13 cellular contexts compared by ENCODE assay signal in genomic region chr16:66844009-66844341, GRCh38. TPM values are rescaled to one million over a fixed set of nuclear protein-coding genes. Genes with fewer than 3 reads are reported as not detected.
DNase-seq lines count a peak whose midpoint lies in the region; ATAC-seq, FAIRE-seq and TF ChIP-seq lines count a peak whose summit lies in the region.
"Had no signal": no experiment of that assay in that cellular context is flagged by ENCODE, and none has a peak within 500 bp of the region (broad histone marks: within the 10 kb centered on the region; RNA-seq: fewer than 3 reads in every experiment).

No MANE protein-coding gene starts in this region.

- H3K27me3 Mint-ChIP-seq in activated naive CD4-positive, alpha-beta T cell treated with anti-CD3 and anti-CD28 coated beads, Interleukin-2, amount 50 U/mL, for 24 hours, result peaks cover 28% of the 10 kb centered on the region
- H3K27me3 Mint-ChIP-seq in naive thymus-derived CD4-positive, alpha-beta T cell, result peaks cover 35 to 56% (median 38%) of the 10 kb centered on the region in 5 donors
- H3K27me3 Mint-ChIP-seq in HFFc6 (ENCODE audit: insufficient read depth), result peaks cover 70% of the 10 kb centered on the region

- TF ChIP-seq POLR2A in tibial nerve (IDR thresholded peaks at IDR 0.05), result no peak

- FAIRE-seq in D721Med (lab: Jason Lieb, UNC), result no peak

- TF ChIP-seq CTCF in colonic mucosa (IDR thresholded peaks at IDR 0.05), result no peak
- no peak for TF ChIP-seq CTCF in tibial nerve (IDR thresholded peaks at IDR 0.05)
- no peak for TF ChIP-seq CTCF in HFFc6 (IDR thresholded peaks at IDR 0.05)
- no peak for TF ChIP-seq CTCF in D721Med (IDR thresholded peaks at IDR 0.05; ENCODE audit: insufficient read depth, missing control alignments)

- no peak overlapping the region for H3K27ac ChIP-seq in colonic mucosa
- no peak overlapping the region for H3K27ac ChIP-seq in naive thymus-derived CD4-positive, alpha-beta T cell (ENCODE audit: low read depth, low read length)
- H3K27ac ChIP-seq in tibial nerve, result no peak overlapping the region

- H3K36me3 ChIP-seq in colonic mucosa (no peaks in the 10 kb centered on the region), tibial nerve (no peaks in the 10 kb centered on the region)
- H3K36me3 ChIP-seq in naive thymus-derived CD4-positive, alpha-beta T cell (ENCODE audit: control insufficient read depth in 2 of 3, insufficient read depth in 3 of 3, low read length in 3 of 3), result no peaks in the 10 kb centered on the region

- peaks cover 4% of the 10 kb centered on the region for H3K4me1 Mint-ChIP-seq in activated naive CD4-positive, alpha-beta T cell treated with anti-CD3 and anti-CD28 coated beads, Interleukin-2, amount 50 U/mL, for 24 hours
- H3K4me1 Mint-ChIP-seq in naive thymus-derived CD4-positive, alpha-beta T cell, result peaks cover 0 to 21% (median 5%) of the 10 kb centered on the region in 7 donors
- no peaks in the 10 kb centered on the region; the same call in 1 of the 2 replicates for H3K4me1 Mint-ChIP-seq in HFFc6 (ENCODE audit: low read depth)

- no peak overlapping the region for H3K27ac Mint-ChIP-seq in activated naive CD4-positive, alpha-beta T cell treated with anti-CD3 and anti-CD28 coated beads, Interleukin-2, amount 50 U/mL, for 24 hours
- H3K27ac Mint-ChIP-seq in naive thymus-derived CD4-positive, alpha-beta T cell, result no peak overlapping the region
- no peak overlapping the region for H3K27ac Mint-ChIP-seq in HFFc6
- H3K27ac Mint-ChIP-seq: CD4-positive, CD25-positive, alpha-beta regulatory T cell had no signal

- no peak for TF ChIP-seq EP300 in tibial nerve (IDR thresholded peaks at IDR 0.05)

- POLR2A ChIA-PET in naive thymus-derived CD4-positive, alpha-beta T cell (lab: Charles Lee), result no interaction called here

- H3K27me3 ChIP-seq in colonic mucosa (peaks cover 20% of the 10 kb centered on the region), tibial nerve (peaks cover 0 to 42% of the 10 kb centered on the region in 2 donors)
- H3K27me3 ChIP-seq in naive thymus-derived CD4-positive, alpha-beta T cell (ENCODE audit: control insufficient read depth in 2 of 2, insufficient read depth in 2 of 2, low read length in 2 of 2), result no peaks in the 10 kb centered on the region

- peak overlapping the region; percentile 75 for H3K4me3 Mint-ChIP-seq in activated naive CD4-positive, alpha-beta T cell treated with anti-CD3 and anti-CD28 coated beads, Interleukin-2, amount 50 U/mL, for 24 hours
- H3K4me3 Mint-ChIP-seq in naive thymus-derived CD4-positive, alpha-beta T cell, result peak overlapping the region; percentile 36 to 82 (median 68)
- no peak overlapping the region; the same call in 1 of the 2 replicates for H3K4me3 Mint-ChIP-seq in HFFc6

- WGBS in tibial nerve, 2 donors, result 29 to 80% methylated on average over 1 to 13 of the region's 14 CpGs

- H3K4me3 ChIP-seq in colonic mucosa (peak overlapping the region; percentile 34), tibial nerve (peak overlapping the region; percentile 4 to 52 (median 36))
- H3K4me3 ChIP-seq in naive thymus-derived CD4-positive, alpha-beta T cell (ENCODE audit: low read length), result no peak overlapping the region

- no peaks in the 10 kb centered on the region for H3K9me3 Mint-ChIP-seq in activated naive CD4-positive, alpha-beta T cell treated with anti-CD3 and anti-CD28 coated beads, Interleukin-2, amount 50 U/mL, for 24 hours
- H3K9me3 Mint-ChIP-seq in naive thymus-derived CD4-positive, alpha-beta T cell, result peaks cover 0 to 2% (median 0%) of the 10 kb centered on the region in 11 donors
- no peaks in the 10 kb centered on the region for H3K9me3 Mint-ChIP-seq in HFFc6

- intact Hi-C loops in colonic mucosa (cut with DNase I), result loop anchor here (10.0 kb wide), 1 partner anchor 59 kb away; no protein-coding TSS in a partner anchor
- intact Hi-C loops in naive thymus-derived CD4-positive, alpha-beta T cell (cut with micrococcal nuclease), result no loop called here

- ATAC-seq in naive thymus-derived CD4-positive, alpha-beta T cell, result no peak

- H3K4me1 ChIP-seq in colonic mucosa (no peaks in the 10 kb centered on the region), tibial nerve (peaks cover 0 to 16% (median 13%) of the 10 kb centered on the region in 4 donors)
- H3K4me1 ChIP-seq in naive thymus-derived CD4-positive, alpha-beta T cell (ENCODE audit: control insufficient read depth in 2 of 2, insufficient read depth in 2 of 2, low read length in 2 of 2), result peaks cover 0 to 4% of the 10 kb centered on the region in 2 donors

- DNase-seq in activated naive CD4-positive, alpha-beta T cell treated with Interleukin-2 at 50 U/mL for 16 hours, result no peak
- DNase-seq in colonic mucosa, result no peak
- no peak for DNase-seq in naive thymus-derived CD4-positive, alpha-beta T cell
- DNase-seq in tibial nerve (ENCODE audit: low spot score in 2 of 2), result no peak
- DNase-seq in HFFc6, result no peak
- no peak for DNase-seq in D721Med (ENCODE audit: insufficient read length, low spot score)
- DNase-seq in activated gamma-delta T cell treated with Interleukin-2 at 50 U/mL for 16 hours, result no peak
- DNase-seq: CD4-positive, CD25-positive, alpha-beta regulatory T cell; GOT3; NCI-H2081 treated with DMSO at 0.1 percent for 48 hours had no signal

- CTCF ChIA-PET in naive thymus-derived CD4-positive, alpha-beta T cell (lab: Charles Lee), result interaction anchor here (1.2 kb wide), 1 partner anchor 13 kb away, joined by 3 read pairs; the partner anchor contains the start of gene NAE1

- H3K9me3 ChIP-seq in colonic mucosa (no peaks in the 10 kb centered on the region), tibial nerve (no peaks in the 10 kb centered on the region)
- no peaks in the 10 kb centered on the region for H3K9me3 ChIP-seq in naive thymus-derived CD4-positive, alpha-beta T cell (ENCODE audit: control insufficient read depth in 2 of 3, low read length in 3 of 3)

- no peak overlapping the region for H3K9ac ChIP-seq in colonic mucosa (ENCODE audit: low read depth in 2 of 2, low read length in 2 of 2)

- H3K36me3 Mint-ChIP-seq in activated naive CD4-positive, alpha-beta T cell treated with anti-CD3 and anti-CD28 coated beads, Interleukin-2, amount 50 U/mL, for 24 hours, result no peaks in the 10 kb centered on the region
- H3K36me3 Mint-ChIP-seq in naive thymus-derived CD4-positive, alpha-beta T cell, result peaks cover 0 to 3% (median 0%) of the 10 kb centered on the region in 5 donors
- H3K36me3 Mint-ChIP-seq in HFFc6 (ENCODE audit: low read depth), result no peaks in the 10 kb centered on the region
- H3K36me3 Mint-ChIP-seq: CD4-positive, CD25-positive, alpha-beta regulatory T cell had no signal

RNA-seq across cellular contexts. Expression of gene CA7, which starts 0.2 kb away (rescaled TPM):
- 100 to 1,000 TPM in 1 of 2 donors, 10 to 100 TPM in 1; 46.2 to 120 TPM for total RNA-seq in colonic mucosa
- total RNA-seq in naive thymus-derived CD4-positive, alpha-beta T cell, result not detected
- polyA plus RNA-seq in naive thymus-derived CD4-positive, alpha-beta T cell, result not detected
- total RNA-seq in tibial nerve, result not detected
- not detected for total RNA-seq in HFFc6 (2021; fragmentation: NEBNext Ultra II Directional; extraction: Animal tissue kit (Norgen Biotek cat#: 25700))
- total RNA-seq: CD4-positive, CD25-positive, alpha-beta regulatory T cell; mesenteric fat pad had no signal
- polyA plus RNA-seq: CD4-positive, CD25-positive, alpha-beta regulatory T cell had no signal

RNA-seq across cellular contexts. Expression of gene NAE1, which starts 13.2 kb away (rescaled TPM):
- 10 to 100 TPM; 42.2 to 62.0 TPM for total RNA-seq in colonic mucosa
- 10 to 100 TPM; 62.3 to 96.6 (median 90.7) TPM for total RNA-seq in naive thymus-derived CD4-positive, alpha-beta T cell
- 100 to 1,000 TPM; 103 TPM for polyA plus RNA-seq in naive thymus-derived CD4-positive, alpha-beta T cell
- 10 to 100 TPM; 29.4 to 45.7 (median 34.6) TPM for total RNA-seq in tibial nerve
- total RNA-seq in HFFc6 (2021; fragmentation: NEBNext Ultra II Directional; extraction: Animal tissue kit (Norgen Biotek cat#: 25700)), result 10 to 100 TPM; 47.3 to 57.5 (median 53.8) TPM

RNA-seq across cellular contexts. Expression of gene PDP2, which starts 36.3 kb away (rescaled TPM):
- 10 to 100 TPM; 16.0 to 25.9 TPM for total RNA-seq in colonic mucosa
- 10 to 100 TPM in 3 of 5 experiments, 1 to 10 TPM in 2; 4.5 to 24.0 (median 15.9) TPM for total RNA-seq in naive thymus-derived CD4-positive, alpha-beta T cell
- 1 to 10 TPM; 1.6 to 2.6 TPM for polyA plus RNA-seq in naive thymus-derived CD4-positive, alpha-beta T cell
- 10 to 100 TPM; 12.3 to 29.9 (median 15.5) TPM for total RNA-seq in tibial nerve
- 10 to 100 TPM; 12.8 to 17.7 (median 16.2) TPM for total RNA-seq in HFFc6 (2021; fragmentation: NEBNext Ultra II Directional; extraction: Animal tissue kit (Norgen Biotek cat#: 25700))

RNA-seq across cellular contexts. Expression of gene TERB1, which starts 42.6 kb away (rescaled TPM):
- under 1 TPM in 1 of 2 donors, not detected in 1; 0.22 TPM for total RNA-seq in colonic mucosa
- under 1 TPM in 4 of 5 experiments, not detected in 1; 0.16 to 0.83 (median 0.37) TPM for total RNA-seq in naive thymus-derived CD4-positive, alpha-beta T cell
- polyA plus RNA-seq in naive thymus-derived CD4-positive, alpha-beta T cell, result not detected
- total RNA-seq in tibial nerve, result not detected
- total RNA-seq in HFFc6 (2021; fragmentation: NEBNext Ultra II Directional; extraction: Animal tissue kit (Norgen Biotek cat#: 25700)), result not detected
- total RNA-seq: mesenteric fat pad had no signal
- polyA plus RNA-seq: CD4-positive, CD25-positive, alpha-beta regulatory T cell; esophagus had no signal

Comparison
In these comparisons a context has a peak if more than half of its experiments do, and no peak if none do; other contexts are left out.
1. RNA of gene CA7, which starts 0.2 kb away (total RNA-seq): 46.2 to 120 TPM in colonic mucosa; not detected in naive thymus-derived CD4-positive, alpha-beta T cell, not detected in tibial nerve and not detected in HFFc6; every median in the first group is over 10 times any median in the second.